In genomic region chr2:68698567-68699377, GRCh38 we compare ENCODE assay signal across 1 cellular context.
TF ChIP-seq lines count a peak whose summit lies in the region.

No MANE protein-coding gene starts in this region.

TF ChIP-seq in H1, 55 proteins besides CTCF, POLR2A, EP300 and RAD21 (continued from another document):
- TF ChIP-seq TCF12 (IDR thresholded peaks at IDR 0.05; ENCODE audit: low read depth, low read length): no peak
- TF ChIP-seq BRCA1 (IDR thresholded peaks at IDR 0.05; ENCODE audit: low read depth, low read length): no peak
- TF ChIP-seq JUN (IDR thresholded peaks at IDR 0.05; ENCODE audit: low read depth, low read length): no peak
- TF ChIP-seq NANOG (IDR thresholded peaks at IDR 0.05; ENCODE audit: insufficient read depth, low read depth, low read length, poor library complexity, severe bottlenecking): no peak
- TF ChIP-seq MAX (IDR thresholded peaks at IDR 0.05): no peak
- no peak for TF ChIP-seq RFX5 (IDR thresholded peaks at IDR 0.05; ENCODE audit: borderline replicate concordance, low read depth, low read length)
- TF ChIP-seq NRF1 (IDR thresholded peaks at IDR 0.05; ENCODE audit: low read depth, low read length): no peak
- no peak for TF ChIP-seq TBP (IDR thresholded peaks at IDR 0.05; ENCODE audit: low read depth, low read length)
- no peak for TF ChIP-seq CBX8 (IDR thresholded peaks at IDR 0.05; ENCODE audit: borderline replicate concordance, low read depth, low read length)
- no peak for TF ChIP-seq EGR1 (IDR thresholded peaks at IDR 0.05; ENCODE audit: borderline replicate concordance, low read depth, low read length)
- no peak for TF ChIP-seq POU5F1 (IDR thresholded peaks at IDR 0.05; ENCODE audit: low read depth, low read length)
